ENCODE assay signal across 11 cellular contexts in genomic region chr5:169838688-169839087, GRCh38.
DNase-seq lines count a peak whose midpoint lies in the region; ATAC-seq lines count a peak whose summit lies in the region.
"Had no signal": no experiment of that assay in that cellular context is flagged by ENCODE, and none has a peak within 500 bp of the region (broad histone marks: within the 10 kb centered on the region; RNA-seq: fewer than 3 reads in every experiment).

No MANE protein-coding gene starts in this region.

- H3K4me1 Mint-ChIP-seq in activated T-helper 2 cell treated with anti-CD3 and anti-CD28 coated beads, Interferon-gamma antibody, Interleukin-2, Interleukin-4, amounts not matched to agents 10 μg/mL and 5 μg/mL and 100 μg/mL, durations not matched to agents 14 hours and 24 hours and 36 hours (ENCODE audit: low read depth): peaks cover 26% of the 10 kb centered on the region

- intact Hi-C loops in activated T-helper 2 cell treated with anti-CD3 and anti-CD28 coated beads, Interferon-gamma antibody, Interleukin-2, Interleukin-4, amounts not matched to agents 10 μg/mL and 5 μg/mL and 100 μg/mL, durations not matched to agents 14 hours and 24 hours and 36 hours (cut with micrococcal nuclease): loop anchor here (10.0 kb wide), 1 partner anchor 134 kb away; no protein-coding TSS in a partner anchor

- no peak for DNase-seq in activated T-helper 2 cell treated with anti-CD3 and anti-CD28 coated beads, Interferon-gamma antibody, Interleukin-2, Interleukin-4, amounts not matched to agents 10 μg/mL and 5 μg/mL and 100 μg/mL, durations not matched to agents 14 hours and 24 hours and 36 hours (ENCODE audit: low spot score)
- no peak for DNase-seq in NCI-H345 treated with DMSO at 0.1 percent for 48 hours (lab: John Stamatoyannopoulos, UW; ENCODE audit: unreplicated experiment)
- DNase-seq in AG20443 (ENCODE audit: low spot score): no peak
- DNase-seq in NOMO-1 (lab: John Stamatoyannopoulos, UW; ENCODE audit: unreplicated experiment in 2 of 2): no peak
- DNase-seq: activated CD8-positive, alpha-beta memory T cell treated with anti-CD3 and anti-CD28 coated beads, Interleukin-2, amount 50 U/mL, for 4 hours; MG63; stimulated activated CD4-positive, alpha-beta T cell treated with anti-CD3 and anti-CD28 coated beads, Interleukin-1b, Interleukin-23, amount 100 ng/mL, for 48 hours had no signal

- H3K9me3 Mint-ChIP-seq in activated T-helper 2 cell treated with anti-CD3 and anti-CD28 coated beads, Interferon-gamma antibody, Interleukin-2, Interleukin-4, amounts not matched to agents 10 μg/mL and 5 μg/mL and 100 μg/mL, durations not matched to agents 14 hours and 24 hours and 36 hours: no peaks in the 10 kb centered on the region

- H3K27ac Mint-ChIP-seq in activated T-helper 2 cell treated with anti-CD3 and anti-CD28 coated beads, Interferon-gamma antibody, Interleukin-2, Interleukin-4, amounts not matched to agents 10 μg/mL and 5 μg/mL and 100 μg/mL, durations not matched to agents 14 hours and 24 hours and 36 hours: peak overlapping the region; percentile 38

- H3K27me3 Mint-ChIP-seq in activated T-helper 2 cell treated with anti-CD3 and anti-CD28 coated beads, Interferon-gamma antibody, Interleukin-2, Interleukin-4, amounts not matched to agents 10 μg/mL and 5 μg/mL and 100 μg/mL, durations not matched to agents 14 hours and 24 hours and 36 hours (ENCODE audit: low read depth): no peaks in the 10 kb centered on the region

- peak; percentile 88 for ATAC-seq in GM18909 (IDR thresholded peaks at IDR 0.05; ENCODE audit: poor library complexity, unreplicated experiment)
- ATAC-seq in GM21515 (IDR thresholded peaks at IDR 0.05; ENCODE audit: unreplicated experiment): peak; percentile 83
- ATAC-seq in HG03066 (IDR thresholded peaks at IDR 0.05; ENCODE audit: low read depth, unreplicated experiment): peak; percentile 91
- ATAC-seq: esophagus mucosa had no signal

- H3K4me3 Mint-ChIP-seq in activated T-helper 2 cell treated with anti-CD3 and anti-CD28 coated beads, Interferon-gamma antibody, Interleukin-2, Interleukin-4, amounts not matched to agents 10 μg/mL and 5 μg/mL and 100 μg/mL, durations not matched to agents 14 hours and 24 hours and 36 hours (ENCODE audit: low read depth): no peak overlapping the region

- peaks cover 60% of the 10 kb centered on the region for H3K36me3 Mint-ChIP-seq in activated T-helper 2 cell treated with anti-CD3 and anti-CD28 coated beads, Interferon-gamma antibody, Interleukin-2, Interleukin-4, amounts not matched to agents 10 μg/mL and 5 μg/mL and 100 μg/mL, durations not matched to agents 14 hours and 24 hours and 36 hours (ENCODE audit: low read depth)
